Comparison of ENCODE assay signal across 24 cellular contexts in genomic region chr7:107212719-107213118, GRCh38.
"Had no signal": no experiment of that assay in that cellular context is flagged by ENCODE, and none has a peak within 500 bp of the region (broad histone marks: within the 10 kb centered on the region; RNA-seq: fewer than 3 reads in every experiment).

No MANE protein-coding gene starts in this region.

- ATAC-seq: activated CD4-positive, alpha-beta T cell treated with anti-CD3 and anti-CD28 coated beads for 36 hours; effector memory CD8-positive, alpha-beta T cell; gastrocnemius medialis; left lung; natural killer cell had no signal

- H3K4me3 ChIP-seq: dorsolateral prefrontal cortex, esophagus squamous epithelium, gastrocnemius medialis, left lung, prostate gland, testis had no signal

- H3K27me3 ChIP-seq: dorsolateral prefrontal cortex, esophagus squamous epithelium, gastrocnemius medialis, left lung, testis had no signal

- H3K27ac ChIP-seq: dorsolateral prefrontal cortex, esophagus squamous epithelium, gastrocnemius medialis, left lung, prostate gland, testis had no signal

- H3K9me3 ChIP-seq: gastrocnemius medialis, prostate gland, testis had no signal

- H3K4me1 ChIP-seq: prostate gland, testis had no signal

- FAIRE-seq: colon, endothelial cell of umbilical vein had no signal

- DNase-seq: activated B cell treated with CpG ODN at 0.5 μM for 24 hours; activated CD4-positive, alpha-beta T cell treated with anti-CD3 and anti-CD28 coated beads for 36 hours; activated CD4-positive, alpha-beta T cell treated with anti-CD3 and anti-CD28 coated beads, Interleukin-2, amount 50 U/mL, for 4 hours; activated gamma-delta T cell; activated naive CD4-positive, alpha-beta T cell treated with anti-CD3 and anti-CD28 coated beads, Interleukin-2, amount 50 U/mL, for 16 hours; aorta; central memory CD4-positive, alpha-beta T cell; dorsolateral prefrontal cortex; effector memory CD8-positive, alpha-beta T cell; esophagus squamous epithelium; hippocampal formation; kidney glomerular epithelial cell; left lung; mammary epithelial cell; natural killer cell; stimulated activated CD4-positive, alpha-beta T cell treated with anti-CD3 and anti-CD28 coated beads, Interleukin-2, amount 100 ng/mL, for 48 hours; stimulated activated CD8-positive, alpha-beta memory T cell treated with anti-CD3 and anti-CD28 coated beads, Interleukin-4, amount 100 ng/mL, for 48 hours; stimulated activated naive CD4-positive, alpha-beta T cell; T-helper 9 cell; testis had no signal

- H3K36me3 ChIP-seq: gastrocnemius medialis, prostate gland had no signal
